In genomic region chr7:27872281-27873005, GRCh38 we compare ENCODE assay signal across 17 cellular contexts.
DNase-seq lines count a peak whose midpoint lies in the region; ATAC-seq and TF ChIP-seq lines count a peak whose summit lies in the region.
"Had no signal": no experiment of that assay in that cellular context is flagged by ENCODE, and none has a peak within 500 bp of the region (broad histone marks: within the 10 kb centered on the region; RNA-seq: fewer than 3 reads in every experiment).

No MANE protein-coding gene starts in this region.

- no peak for TF ChIP-seq POLR2A in body of pancreas (IDR thresholded peaks at IDR 0.05)
- no peak for TF ChIP-seq POLR2A in vagina (IDR thresholded peaks at IDR 0.05)
- no peak for TF ChIP-seq POLR2A in sigmoid colon (IDR thresholded peaks at IDR 0.05)

- no peak for TF ChIP-seq EP300 in sigmoid colon (IDR thresholded peaks at IDR 0.05)

- 27 to 33% methylated on average over 11 of the region's 11 CpGs for WGBS in body of pancreas, 2 donors
- WGBS in sigmoid colon, 2 donors = 18 to 55% methylated on average over 11 of the region's 11 CpGs

- no peak for TF ChIP-seq CTCF in body of pancreas (IDR thresholded peaks at IDR 0.05)
- no peak for TF ChIP-seq CTCF in vagina (IDR thresholded peaks at IDR 0.05)
- no peak for TF ChIP-seq CTCF in sigmoid colon (IDR thresholded peaks at IDR 0.05)

- H3K9me3 ChIP-seq in body of pancreas = no peaks in the 10 kb centered on the region
- no peaks in the 10 kb centered on the region for H3K9me3 ChIP-seq in vagina
- no peaks in the 10 kb centered on the region for H3K9me3 ChIP-seq in sigmoid colon
- H3K9me3 ChIP-seq: Peyer's patch, SK-N-SH had no signal

- H3K27ac ChIP-seq in body of pancreas = peak overlapping the region in 3 of 4 donors; percentile 70 to 79 (median 75)
- H3K27ac ChIP-seq in vagina = peak overlapping the region; percentile 16
- no peak overlapping the region for H3K27ac ChIP-seq in sigmoid colon
- H3K27ac ChIP-seq: Peyer's patch had no signal

- intact Hi-C loops in body of pancreas (cut with DNase I) (no loop called here), vagina (cut with DNase I) (no loop called here), sigmoid colon (cut with DNase I) (loop anchor here (5.0 kb wide), 1 partner anchor 285 kb away; no protein-coding TSS in a partner anchor)

- H3K36me3 ChIP-seq in body of pancreas (replicated peaks in 1 of 2; ENCODE audit: insufficient read depth in 1 of 2, low read depth in 2 of 2) (no peaks in the 10 kb centered on the region), vagina (no peaks in the 10 kb centered on the region), sigmoid colon (no peaks in the 10 kb centered on the region)
- H3K36me3 ChIP-seq: Peyer's patch had no signal

- peak; percentile 28 for DNase-seq in GM03348 (ENCODE audit: low spot score)
- DNase-seq in body of pancreas = peak in 3 of 4 donors; percentile 16 to 32 (median 29)
- peak; percentile 9 for DNase-seq in left kidney (ENCODE audit: low read depth, low spot score)
- no peak for DNase-seq in vagina (ENCODE audit: extremely low spot score in 2 of 2)
- DNase-seq in sigmoid colon = no peak
- DNase-seq in NCI-H748 (lab: John Stamatoyannopoulos, UW; ENCODE audit: unreplicated experiment) = no peak
- DNase-seq: C1 segment of cervical spinal cord, COR-L47, GOT3, KG1, NCI-H1048, NCI-H146, NCI-H774, Peyer's patch, Right ventricle myocardium superior, SK-N-SH had no signal

- no peaks in the 10 kb centered on the region for H3K27me3 ChIP-seq in body of pancreas
- H3K27me3 ChIP-seq in vagina = no peaks in the 10 kb centered on the region
- no peaks in the 10 kb centered on the region for H3K27me3 ChIP-seq in sigmoid colon
- H3K27me3 ChIP-seq: Peyer's patch had no signal

- ATAC-seq in body of pancreas (no peak), GM21576 (IDR thresholded peaks at IDR 0.05; ENCODE audit: unreplicated experiment) (no peak)

- H3K4me1 ChIP-seq in body of pancreas (peaks cover 65% of the 10 kb centered on the region), vagina (peaks cover 38% of the 10 kb centered on the region), sigmoid colon (peaks cover 0 to 36% (median 34%) of the 10 kb centered on the region in 4 donors)

- H3K4me3 ChIP-seq in body of pancreas (no peak overlapping the region), vagina (no peak overlapping the region), sigmoid colon (no peak overlapping the region)
- H3K4me3 ChIP-seq: Peyer's patch had no signal

Comparison
In these comparisons a context has a peak if more than half of its experiments do, and no peak if none do; other contexts are left out.
1. DNase-seq: peak in GM03348 (single experiment), body of pancreas (3 of 4) and left kidney (single experiment); none in vagina (0 of 2), sigmoid colon (single experiment) and NCI-H748 (single experiment).
2. H3K27ac ChIP-seq: peak in body of pancreas (3 of 4) and vagina (single experiment); none in sigmoid colon (0 of 4).